8 cellular contexts compared by ENCODE assay signal in genomic region chr11:33257897-33258630, GRCh38. TPM values are rescaled to one million over a fixed set of nuclear protein-coding genes. Genes with fewer than 3 reads are reported as not detected.
DNase-seq lines count a peak whose midpoint lies in the region; ATAC-seq, FAIRE-seq and TF ChIP-seq lines count a peak whose summit lies in the region.

No MANE protein-coding gene starts in this region.

- peak overlapping the region; percentile 99 for H3K27ac Mint-ChIP-seq in activated T-helper 1 cell treated with anti-CD3 and anti-CD28 coated beads, Interleukin-12 subunit alpha, Interleukin-12 subunit beta, Interleukin-2, Interleukin-4 antibody, amounts not matched to agents 30 ng/mL and 10 ng/mL and 1 ng/mL, durations not matched to agents 14 hours and 24 hours and 36 hours
- peak overlapping the region; percentile 97 to 100 (median 99) for H3K27ac Mint-ChIP-seq in naive thymus-derived CD8-positive, alpha-beta T cell
- H3K27ac Mint-ChIP-seq in stimulated activated naive B cell treated with anti-CD40 and anti-IgM and Interleukin-4, amounts not matched to agents 10 μg/mL and 1 μg/mL and 100 μg/mL, for 72 hours, result peak overlapping the region; percentile 99

- H3K36me3 Mint-ChIP-seq in activated T-helper 1 cell treated with anti-CD3 and anti-CD28 coated beads, Interleukin-12 subunit alpha, Interleukin-12 subunit beta, Interleukin-2, Interleukin-4 antibody, amounts not matched to agents 30 ng/mL and 10 ng/mL and 1 ng/mL, durations not matched to agents 14 hours and 24 hours and 36 hours (ENCODE audit: low read depth), result peaks cover 12% of the 10 kb centered on the region
- H3K36me3 Mint-ChIP-seq in naive thymus-derived CD8-positive, alpha-beta T cell, result peaks cover 0 to 4% (median 0%) of the 10 kb centered on the region in 3 donors
- peaks cover 2 to 6% of the 10 kb centered on the region in 2 donors for H3K36me3 Mint-ChIP-seq in stimulated activated naive B cell treated with anti-CD40 and anti-IgM and Interleukin-4, amounts not matched to agents 10 μg/mL and 1 μg/mL and 100 μg/mL, for 72 hours

- H3K79me2 ChIP-seq in fibroblast of lung (ENCODE audit: control insufficient read depth, insufficient read depth, low read length), result peaks cover 48% of the 10 kb centered on the region

- H2AFZ ChIP-seq in fibroblast of lung (ENCODE audit: low read length), result no peak overlapping the region

- peaks cover 4% of the 10 kb centered on the region for H3K4me1 ChIP-seq in fibroblast of lung (ENCODE audit: control insufficient read depth, extremely low read depth, insufficient read depth, low read length)

- no peaks in the 10 kb centered on the region for H3K9me3 ChIP-seq in fibroblast of lung (ENCODE audit: control insufficient read depth, insufficient read depth, low read depth, low read length)

- peaks cover 46% of the 10 kb centered on the region for H3K4me1 Mint-ChIP-seq in activated T-helper 1 cell treated with anti-CD3 and anti-CD28 coated beads, Interleukin-12 subunit alpha, Interleukin-12 subunit beta, Interleukin-2, Interleukin-4 antibody, amounts not matched to agents 30 ng/mL and 10 ng/mL and 1 ng/mL, durations not matched to agents 14 hours and 24 hours and 36 hours (ENCODE audit: low read depth)
- H3K4me1 Mint-ChIP-seq in naive thymus-derived CD8-positive, alpha-beta T cell, result peaks cover 22 to 52% (median 38%) of the 10 kb centered on the region in 4 donors
- peaks cover 18 to 38% of the 10 kb centered on the region in 2 donors for H3K4me1 Mint-ChIP-seq in stimulated activated naive B cell treated with anti-CD40 and anti-IgM and Interleukin-4, amounts not matched to agents 10 μg/mL and 1 μg/mL and 100 μg/mL, for 72 hours

- no peak for FAIRE-seq in RCC 7860 (lab: Jason Lieb, UNC)

- POLR2A ChIA-PET in naive thymus-derived CD8-positive, alpha-beta T cell (lab: Charles Lee), result interaction anchor here (0.6 to 1.1 kb wide), 5 partner anchors 10 to 616 kb away, joined by 3 to 5 read pairs (median 4); partner anchors contain the start of gene C11orf91

- H3K27me3 ChIP-seq in fibroblast of lung (ENCODE audit: control insufficient read depth, insufficient read depth, low read length), result no peaks in the 10 kb centered on the region

- H3K9me3 Mint-ChIP-seq in activated T-helper 1 cell treated with anti-CD3 and anti-CD28 coated beads, Interleukin-12 subunit alpha, Interleukin-12 subunit beta, Interleukin-2, Interleukin-4 antibody, amounts not matched to agents 30 ng/mL and 10 ng/mL and 1 ng/mL, durations not matched to agents 14 hours and 24 hours and 36 hours, result peaks cover 4% of the 10 kb centered on the region
- H3K9me3 Mint-ChIP-seq in naive thymus-derived CD8-positive, alpha-beta T cell, result peaks cover 0 to 2% (median 0%) of the 10 kb centered on the region in 9 donors
- no peaks in the 10 kb centered on the region for H3K9me3 Mint-ChIP-seq in stimulated activated naive B cell treated with anti-CD40 and anti-IgM and Interleukin-4, amounts not matched to agents 10 μg/mL and 1 μg/mL and 100 μg/mL, for 72 hours

- TF ChIP-seq RAD21 in Ishikawa (IDR thresholded peaks at IDR 0.05; ENCODE audit: low read depth), result no peak

- H3K27me3 Mint-ChIP-seq in activated T-helper 1 cell treated with anti-CD3 and anti-CD28 coated beads, Interleukin-12 subunit alpha, Interleukin-12 subunit beta, Interleukin-2, Interleukin-4 antibody, amounts not matched to agents 30 ng/mL and 10 ng/mL and 1 ng/mL, durations not matched to agents 14 hours and 24 hours and 36 hours (ENCODE audit: insufficient read depth), result peaks cover 2% of the 10 kb centered on the region
- no peaks in the 10 kb centered on the region for H3K27me3 Mint-ChIP-seq in naive thymus-derived CD8-positive, alpha-beta T cell
- H3K27me3 Mint-ChIP-seq in stimulated activated naive B cell treated with anti-CD40 and anti-IgM and Interleukin-4, amounts not matched to agents 10 μg/mL and 1 μg/mL and 100 μg/mL, for 72 hours, result no peaks in the 10 kb centered on the region

- peak overlapping the region; percentile 100 for H3K9ac ChIP-seq in fibroblast of lung (ENCODE audit: insufficient read depth, low read length)

- peaks cover 14% of the 10 kb centered on the region for H4K20me1 ChIP-seq in fibroblast of lung (ENCODE audit: control insufficient read depth, extremely low read depth, insufficient read depth, low read length)

- no peaks in the 10 kb centered on the region for H3K36me3 ChIP-seq in fibroblast of lung (ENCODE audit: control insufficient read depth, insufficient read depth, low read length)

- peak overlapping the region; percentile 100 for H3K27ac ChIP-seq in fibroblast of lung (ENCODE audit: insufficient read depth, low read length)

- peak in 1 of 2 donors; percentile 15 for TF ChIP-seq CTCF in fibroblast of lung (conservative IDR thresholded peaks at IDR 0.05 in 1 of 2, IDR thresholded peaks at IDR 0.05 in 1 of 2; ENCODE audit: low read depth in 1 of 2, low read length in 2 of 2)

- DNase-seq in DMS53 treated with DMSO at 0.1 percent for 48 hours (lab: John Stamatoyannopoulos, UW; ENCODE audit: unreplicated experiment) (peak; percentile 47), RCC 7860 (ENCODE audit: low spot score) (peak; percentile 55), fibroblast of lung (ENCODE audit: low read depth in 2 of 2) (peak; percentile 77 to 94)
- DNase-seq in activated T-helper 1 cell treated with anti-CD3 and anti-CD28 coated beads, Interleukin-12 subunit alpha, Interleukin-12 subunit beta, Interleukin-2, Interleukin-4 antibody, amounts not matched to agents 30 ng/mL and 10 ng/mL and 1 ng/mL, durations not matched to agents 14 hours and 24 hours and 36 hours (ENCODE audit: low spot score), result peak; percentile 72
- peak; percentile 57 to 87 (median 74) for DNase-seq in naive thymus-derived CD8-positive, alpha-beta T cell
- peak; percentile 68 for DNase-seq in stimulated activated naive B cell treated with anti-CD40 and anti-IgM and Interleukin-4, amounts not matched to agents 10 μg/mL and 1 μg/mL and 100 μg/mL, for 72 hours

- H3K4me3 Mint-ChIP-seq in activated T-helper 1 cell treated with anti-CD3 and anti-CD28 coated beads, Interleukin-12 subunit alpha, Interleukin-12 subunit beta, Interleukin-2, Interleukin-4 antibody, amounts not matched to agents 30 ng/mL and 10 ng/mL and 1 ng/mL, durations not matched to agents 14 hours and 24 hours and 36 hours, result peak overlapping the region; percentile 99
- peak overlapping the region; percentile 95 to 99 (median 97) for H3K4me3 Mint-ChIP-seq in naive thymus-derived CD8-positive, alpha-beta T cell
- H3K4me3 Mint-ChIP-seq in stimulated activated naive B cell treated with anti-CD40 and anti-IgM and Interleukin-4, amounts not matched to agents 10 μg/mL and 1 μg/mL and 100 μg/mL, for 72 hours, result peak overlapping the region; percentile 93 to 96

- peak; percentile 32 for ATAC-seq in GM21576 (IDR thresholded peaks at IDR 0.05; ENCODE audit: unreplicated experiment)
- ATAC-seq in naive thymus-derived CD8-positive, alpha-beta T cell, result peak; percentile 59 to 69
- ATAC-seq in stimulated activated naive B cell treated with anti-CD40 and anti-IgM and Interleukin-4, amounts not matched to agents 10 μg/mL and 1 μg/mL and 100 μg/mL, for 72 hours (replicated peaks), result peak; percentile 62 to 69

- peak overlapping the region; percentile 70 to 97 (median 92) for H3K4me3 ChIP-seq in fibroblast of lung (replicated peaks in 1 of 4; ENCODE audit: control extremely low read depth in 1 of 4, insufficient read depth in 1 of 4, low read depth in 3 of 4, low read length in 4 of 4)

- intact Hi-C loops in activated T-helper 1 cell treated with anti-CD3 and anti-CD28 coated beads, Interleukin-12 subunit alpha, Interleukin-12 subunit beta, Interleukin-2, Interleukin-4 antibody, amounts not matched to agents 30 ng/mL and 10 ng/mL and 1 ng/mL, durations not matched to agents 14 hours and 24 hours and 36 hours (cut with micrococcal nuclease), result loop anchor here (1.0 to 5.0 kb wide), 11 partner anchors 71 to 1891 kb away; partner anchors contain the start of genes APIP, CAT, CSTF3 and DCDC1

- TF ChIP-seq EP300 in Ishikawa (IDR thresholded peaks at IDR 0.05; ENCODE audit: borderline replicate concordance), result 0 out of 2 replicates have a peak, but pooled peaks have one; percentile 15

- H3K4me2 ChIP-seq in fibroblast of lung (ENCODE audit: extremely low read depth, insufficient read depth, low read length), result no peak overlapping the region

TF ChIP-seq in Ishikawa, 13 proteins besides CTCF, POLR2A, EP300 and RAD21 (continues in another document):
- peak; percentile 98 for TF ChIP-seq CEBPB (IDR thresholded peaks at IDR 0.05)
- TF ChIP-seq, protein P1, sequence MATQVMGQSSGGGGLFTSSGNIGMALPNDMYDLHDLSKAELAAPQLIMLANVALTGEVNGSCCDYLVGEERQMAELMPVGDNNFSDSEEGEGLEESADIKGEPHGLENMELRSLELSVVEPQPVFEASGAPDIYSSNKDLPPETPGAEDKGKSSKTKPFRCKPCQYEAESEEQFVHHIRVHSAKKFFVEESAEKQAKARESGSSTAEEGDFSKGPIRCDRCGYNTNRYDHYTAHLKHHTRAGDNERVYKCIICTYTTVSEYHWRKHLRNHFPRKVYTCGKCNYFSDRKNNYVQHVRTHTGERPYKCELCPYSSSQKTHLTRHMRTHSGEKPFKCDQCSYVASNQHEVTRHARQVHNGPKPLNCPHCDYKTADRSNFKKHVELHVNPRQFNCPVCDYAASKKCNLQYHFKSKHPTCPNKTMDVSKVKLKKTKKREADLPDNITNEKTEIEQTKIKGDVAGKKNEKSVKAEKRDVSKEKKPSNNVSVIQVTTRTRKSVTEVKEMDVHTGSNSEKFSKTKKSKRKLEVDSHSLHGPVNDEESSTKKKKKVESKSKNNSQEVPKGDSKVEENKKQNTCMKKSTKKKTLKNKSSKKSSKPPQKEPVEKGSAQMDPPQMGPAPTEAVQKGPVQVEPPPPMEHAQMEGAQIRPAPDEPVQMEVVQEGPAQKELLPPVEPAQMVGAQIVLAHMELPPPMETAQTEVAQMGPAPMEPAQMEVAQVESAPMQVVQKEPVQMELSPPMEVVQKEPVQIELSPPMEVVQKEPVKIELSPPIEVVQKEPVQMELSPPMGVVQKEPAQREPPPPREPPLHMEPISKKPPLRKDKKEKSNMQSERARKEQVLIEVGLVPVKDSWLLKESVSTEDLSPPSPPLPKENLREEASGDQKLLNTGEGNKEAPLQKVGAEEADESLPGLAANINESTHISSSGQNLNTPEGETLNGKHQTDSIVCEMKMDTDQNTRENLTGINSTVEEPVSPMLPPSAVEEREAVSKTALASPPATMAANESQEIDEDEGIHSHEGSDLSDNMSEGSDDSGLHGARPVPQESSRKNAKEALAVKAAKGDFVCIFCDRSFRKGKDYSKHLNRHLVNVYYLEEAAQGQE (IDR thresholded peaks at IDR 0.05; ENCODE audit: low read depth), result 0 out of 2 replicates have a peak, but pooled peaks have one; percentile 7

RNA-seq across cellular contexts. Expression of gene HIPK3, which starts 0.9 kb away (rescaled TPM):
- 37.7 and 38.8 TPM in 2 replicates for total RNA-seq in activated T-helper 1 cell treated with anti-CD3 and anti-CD28 coated beads, Interleukin-12 subunit alpha, Interleukin-12 subunit beta, Interleukin-2, Interleukin-4 antibody, amounts not matched to agents 30 ng/mL and 10 ng/mL and 1 ng/mL, durations not matched to agents 14 hours and 24 hours and 36 hours
- total RNA-seq in fibroblast of lung, result 89.8 and 119 TPM in 2 replicates
- polyA plus RNA-seq in fibroblast of lung, result 16.3 and 24.5 TPM in 2 replicates
- polyA plus RNA-seq in fibroblast of lung (2012), result 7.1 and 11.2 TPM in 2 replicates
- 28.3 and 30.1 TPM in 2 replicates for polyA minus RNA-seq in fibroblast of lung (ENCODE audit: low replicate concordance)
- 10 to 100 TPM; 82.4 to 84.0 TPM for total RNA-seq in naive thymus-derived CD8-positive, alpha-beta T cell
- polyA plus RNA-seq in naive thymus-derived CD8-positive, alpha-beta T cell, result 10 to 100 TPM; 22.1 to 29.9 (median 25.6) TPM

Comparison
In these comparisons a context has a peak if more than half of its experiments do, and no peak if none do; other contexts are left out.
1. Peak in every context shown above with its lines: DNase-seq, ATAC-seq, H3K4me3 ChIP-seq and H3K27ac ChIP-seq.